Comparison of ENCODE assay signal across 3 cellular contexts in genomic region chr20:3784226-3784853, GRCh38.
TF ChIP-seq lines count a peak whose summit lies in the region.

No MANE protein-coding gene starts in this region.

TF ChIP-seq in SK-N-SH, 30 proteins besides CTCF, POLR2A, EP300 and RAD21 (continued from another document):
- TF ChIP-seq NRF1 (IDR thresholded peaks at IDR 0.05; ENCODE audit: low read depth, low read length) (no peak), USF1 (IDR thresholded peaks at IDR 0.05; ENCODE audit: borderline replicate concordance, low read depth) (peak; percentile 21; the same call in 1 of the 2 replicates)
- TF ChIP-seq, protein P1, sequence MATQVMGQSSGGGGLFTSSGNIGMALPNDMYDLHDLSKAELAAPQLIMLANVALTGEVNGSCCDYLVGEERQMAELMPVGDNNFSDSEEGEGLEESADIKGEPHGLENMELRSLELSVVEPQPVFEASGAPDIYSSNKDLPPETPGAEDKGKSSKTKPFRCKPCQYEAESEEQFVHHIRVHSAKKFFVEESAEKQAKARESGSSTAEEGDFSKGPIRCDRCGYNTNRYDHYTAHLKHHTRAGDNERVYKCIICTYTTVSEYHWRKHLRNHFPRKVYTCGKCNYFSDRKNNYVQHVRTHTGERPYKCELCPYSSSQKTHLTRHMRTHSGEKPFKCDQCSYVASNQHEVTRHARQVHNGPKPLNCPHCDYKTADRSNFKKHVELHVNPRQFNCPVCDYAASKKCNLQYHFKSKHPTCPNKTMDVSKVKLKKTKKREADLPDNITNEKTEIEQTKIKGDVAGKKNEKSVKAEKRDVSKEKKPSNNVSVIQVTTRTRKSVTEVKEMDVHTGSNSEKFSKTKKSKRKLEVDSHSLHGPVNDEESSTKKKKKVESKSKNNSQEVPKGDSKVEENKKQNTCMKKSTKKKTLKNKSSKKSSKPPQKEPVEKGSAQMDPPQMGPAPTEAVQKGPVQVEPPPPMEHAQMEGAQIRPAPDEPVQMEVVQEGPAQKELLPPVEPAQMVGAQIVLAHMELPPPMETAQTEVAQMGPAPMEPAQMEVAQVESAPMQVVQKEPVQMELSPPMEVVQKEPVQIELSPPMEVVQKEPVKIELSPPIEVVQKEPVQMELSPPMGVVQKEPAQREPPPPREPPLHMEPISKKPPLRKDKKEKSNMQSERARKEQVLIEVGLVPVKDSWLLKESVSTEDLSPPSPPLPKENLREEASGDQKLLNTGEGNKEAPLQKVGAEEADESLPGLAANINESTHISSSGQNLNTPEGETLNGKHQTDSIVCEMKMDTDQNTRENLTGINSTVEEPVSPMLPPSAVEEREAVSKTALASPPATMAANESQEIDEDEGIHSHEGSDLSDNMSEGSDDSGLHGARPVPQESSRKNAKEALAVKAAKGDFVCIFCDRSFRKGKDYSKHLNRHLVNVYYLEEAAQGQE (IDR thresholded peaks at IDR 0.05; ENCODE audit: low read depth, low read length), result peak; percentile 84
TF ChIP-seq in SK-N-SH: peak in this region for 2.

TF ChIP-seq in SK-N-SH treated with all-trans-retinoic acid at 6 μM for 48 hours, 23 proteins besides CTCF, POLR2A, EP300 and RAD21:
- TF ChIP-seq ZNF565 (CRISPR knock-in tag; conservative IDR thresholded peaks at IDR 0.05; ENCODE audit: low read depth), result no peak
- no peak for TF ChIP-seq TSHZ2 (CRISPR knock-in tag; IDR thresholded peaks at IDR 0.05)
- TF ChIP-seq CREB5 (CRISPR knock-in tag; IDR thresholded peaks at IDR 0.05; ENCODE audit: low read depth), result no peak

TF ChIP-seq in WTC11, 78 proteins besides CTCF, POLR2A, EP300 and RAD21:
- no peak for TF ChIP-seq MAX (CRISPR knock-in tag; IDR thresholded peaks at IDR 0.05)
- no peak for TF ChIP-seq ZNF396 (CRISPR knock-in tag; IDR thresholded peaks at IDR 0.05; ENCODE audit: borderline replicate concordance)
- TF ChIP-seq, protein P2, sequence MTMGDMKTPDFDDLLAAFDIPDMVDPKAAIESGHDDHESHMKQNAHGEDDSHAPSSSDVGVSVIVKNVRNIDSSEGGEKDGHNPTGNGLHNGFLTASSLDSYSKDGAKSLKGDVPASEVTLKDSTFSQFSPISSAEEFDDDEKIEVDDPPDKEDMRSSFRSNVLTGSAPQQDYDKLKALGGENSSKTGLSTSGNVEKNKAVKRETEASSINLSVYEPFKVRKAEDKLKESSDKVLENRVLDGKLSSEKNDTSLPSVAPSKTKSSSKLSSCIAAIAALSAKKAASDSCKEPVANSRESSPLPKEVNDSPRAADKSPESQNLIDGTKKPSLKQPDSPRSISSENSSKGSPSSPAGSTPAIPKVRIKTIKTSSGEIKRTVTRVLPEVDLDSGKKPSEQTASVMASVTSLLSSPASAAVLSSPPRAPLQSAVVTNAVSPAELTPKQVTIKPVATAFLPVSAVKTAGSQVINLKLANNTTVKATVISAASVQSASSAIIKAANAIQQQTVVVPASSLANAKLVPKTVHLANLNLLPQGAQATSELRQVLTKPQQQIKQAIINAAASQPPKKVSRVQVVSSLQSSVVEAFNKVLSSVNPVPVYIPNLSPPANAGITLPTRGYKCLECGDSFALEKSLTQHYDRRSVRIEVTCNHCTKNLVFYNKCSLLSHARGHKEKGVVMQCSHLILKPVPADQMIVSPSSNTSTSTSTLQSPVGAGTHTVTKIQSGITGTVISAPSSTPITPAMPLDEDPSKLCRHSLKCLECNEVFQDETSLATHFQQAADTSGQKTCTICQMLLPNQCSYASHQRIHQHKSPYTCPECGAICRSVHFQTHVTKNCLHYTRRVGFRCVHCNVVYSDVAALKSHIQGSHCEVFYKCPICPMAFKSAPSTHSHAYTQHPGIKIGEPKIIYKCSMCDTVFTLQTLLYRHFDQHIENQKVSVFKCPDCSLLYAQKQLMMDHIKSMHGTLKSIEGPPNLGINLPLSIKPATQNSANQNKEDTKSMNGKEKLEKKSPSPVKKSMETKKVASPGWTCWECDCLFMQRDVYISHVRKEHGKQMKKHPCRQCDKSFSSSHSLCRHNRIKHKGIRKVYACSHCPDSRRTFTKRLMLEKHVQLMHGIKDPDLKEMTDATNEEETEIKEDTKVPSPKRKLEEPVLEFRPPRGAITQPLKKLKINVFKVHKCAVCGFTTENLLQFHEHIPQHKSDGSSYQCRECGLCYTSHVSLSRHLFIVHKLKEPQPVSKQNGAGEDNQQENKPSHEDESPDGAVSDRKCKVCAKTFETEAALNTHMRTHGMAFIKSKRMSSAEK (CRISPR knock-in tag; IDR thresholded peaks at IDR 0.05; ENCODE audit: borderline replicate concordance), result no peak
- TF ChIP-seq TEAD4 (CRISPR knock-in tag; IDR thresholded peaks at IDR 0.05), result no peak
TF ChIP-seq in WTC11: peak in this region for 0.
